ENCODE assay signal across 8 cellular contexts in genomic region chr16:69133555-69133954, GRCh38. TPM values are rescaled to one million over a fixed set of nuclear protein-coding genes. Genes with fewer than 3 reads are reported as not detected.
A peak's percentile ranks its signal among the peaks of the same experiment; 100 is the strongest.
DNase-seq lines count a peak whose midpoint lies in the region; ATAC-seq, FAIRE-seq and TF ChIP-seq lines count a peak whose summit lies in the region.

No MANE protein-coding gene starts in this region.

- CTCF ChIA-PET in GM12878 (lab: Yijun Ruan, JAX): interaction anchor here (0.9 to 3.1 kb wide), 8 partner anchors 8 to 231 kb away, joined by 3 to 15 read pairs (median 4); no protein-coding TSS in a partner anchor

- H3K9ac ChIP-seq in GM12878 (ENCODE audit: control insufficient read depth, insufficient read depth, low read length) (peak overlapping the region; percentile 87), mesendoderm (ENCODE audit: low read length) (peak overlapping the region; percentile 92)

- peak overlapping the region; percentile 86 for H3K27ac Mint-ChIP-seq in HFFc6

- TF ChIP-seq EP300 in GM12878 (IDR thresholded peaks at IDR 0.05; ENCODE audit: borderline replicate concordance in 1 of 2, control insufficient read depth in 1 of 2, low read depth in 2 of 2, low read length in 2 of 2): no peak

- FAIRE-seq in GM12878 (lab: Jason Lieb, UNC): no peak

- no peak for TF ChIP-seq RAD21 in GM12878 (IDR thresholded peaks at IDR 0.05; ENCODE audit: insufficient read depth, low read depth, low read length)

- H2BK120ac ChIP-seq in mesendoderm (ENCODE audit: low read depth, low read length): no peak overlapping the region

- peak overlapping the region; percentile 92 for H3K4me2 ChIP-seq in GM12878 (ENCODE audit: control insufficient read depth, insufficient read depth)
- H3K4me2 ChIP-seq in mesendoderm (ENCODE audit: low read length): peak overlapping the region; percentile 49

- RAD21 ChIA-PET in GM12878 (lab: Charles Lee; ENCODE audit: unreplicated experiment): interaction anchor here (0.6 to 1.5 kb wide), 3 partner anchors 9 to 76 kb away, joined by 3 to 4 read pairs (median 4); no protein-coding TSS in a partner anchor

- peaks cover 21% of the 10 kb centered on the region for H3K79me1 ChIP-seq in mesendoderm (ENCODE audit: low read length)

- peak overlapping the region; percentile 95 for H3K4me3 ChIP-seq in GM12878
- H3K4me3 ChIP-seq in mesendoderm (ENCODE audit: low read length): peak overlapping the region; percentile 87

- H4K8ac ChIP-seq in mesendoderm (ENCODE audit: low read depth, low read length): no peak overlapping the region

- WGBS in GM12878 (ENCODE audit: insufficient coverage, insufficient replicate concordance, low lambda C conversion rate, missing lambda C conversion rate): 0% methylated on average over 1 of the region's 1 CpG
- WGBS in mesendoderm (ENCODE audit: extremely low coverage, insufficient coverage, low lambda C conversion rate): no CpG with 5 or more reads among the region's 1 CpG

- no peak for DNase-seq in HFFc6
- no peak for DNase-seq in GM12878 (ENCODE audit: low read depth, low spot score)
- DNase-seq in mesendoderm: no peak
- DNase-seq in Ammon's horn (ENCODE audit: low spot score): no peak
- DNase-seq in NCI-H345 treated with DMSO at 0.1 percent for 48 hours (lab: John Stamatoyannopoulos, UW; ENCODE audit: unreplicated experiment): no peak

- no peak overlapping the region for H4K5ac ChIP-seq in mesendoderm (ENCODE audit: low read length)

- no peak overlapping the region for H2BK15ac ChIP-seq in mesendoderm (replicated peaks; ENCODE audit: low read depth)

- SMC1A ChIA-PET in GM12878 (lab: Charles Lee; ENCODE audit: uncharacterized antibody, unreplicated experiment): interaction anchor here (0.8 to 1.6 kb wide), 7 partner anchors 8 to 233 kb away, joined by 3 to 11 read pairs (median 3); no protein-coding TSS in a partner anchor

- H3K36me3 Mint-ChIP-seq in HFFc6 (ENCODE audit: low read depth): peaks cover 34% of the 10 kb centered on the region; the same call in 1 of the 2 replicates

- no peak overlapping the region for H3K4ac ChIP-seq in mesendoderm (ENCODE audit: low read depth, low read length)

- no peak overlapping the region for H2BK5ac ChIP-seq in mesendoderm (ENCODE audit: low read length)

- H3K23ac ChIP-seq in mesendoderm (ENCODE audit: low read length): no peak overlapping the region

- no peak for TF ChIP-seq POLR2A in GM12878 (IDR thresholded peaks at IDR 0.05; ENCODE audit: low read depth, low read length)

- no peak overlapping the region for H2AK5ac ChIP-seq in mesendoderm (ENCODE audit: low read length)

- TF ChIP-seq CTCF in 22Rv1 (IDR thresholded peaks at IDR 0.05) (no peak), HFFc6 (IDR thresholded peaks at IDR 0.05) (no peak), GM12878 (IDR thresholded peaks at IDR 0.05 in 2 of 3, conservative IDR thresholded peaks at IDR 0.05 in 1 of 3; ENCODE audit: control insufficient read depth in 2 of 3, extremely low read depth in 1 of 3, insufficient read depth in 1 of 3, low read depth in 3 of 3, low read length in 3 of 3) (no peak)

- H3K27me3 ChIP-seq in GM12878 (replicated peaks in 1 of 2; ENCODE audit: control insufficient read depth in 2 of 2, insufficient read depth in 2 of 2, low read length in 1 of 2) (no peaks in the 10 kb centered on the region), mesendoderm (ENCODE audit: insufficient read depth, low read length, poor library complexity) (no peaks in the 10 kb centered on the region)

- H3K4me3 Mint-ChIP-seq in HFFc6: peak overlapping the region; percentile 99

- H3K79me2 ChIP-seq in GM12878 (ENCODE audit: control insufficient read depth, insufficient read depth, low read length) (peaks cover 77% of the 10 kb centered on the region), mesendoderm (ENCODE audit: control insufficient read depth, insufficient read depth, low read length) (peaks cover 64% of the 10 kb centered on the region)

- H3K9me3 Mint-ChIP-seq in HFFc6: no peaks in the 10 kb centered on the region

- H3K56ac ChIP-seq in mesendoderm (ENCODE audit: low read length): peak overlapping the region; percentile 92

- H3K4me1 ChIP-seq in GM12878 (ENCODE audit: control insufficient read depth, insufficient read depth, low read length): peaks cover 2% of the 10 kb centered on the region; the same call in 1 of the 2 replicates
- peaks cover 10% of the 10 kb centered on the region for H3K4me1 ChIP-seq in mesendoderm (ENCODE audit: control insufficient read depth, low read depth, low read length)

- intact Hi-C loops in GM12878 (cut with micrococcal nuclease; ENCODE audit: unreplicated experiment): no loop called here

- no peak overlapping the region for H3K18ac ChIP-seq in mesendoderm (ENCODE audit: low read length)

- peaks cover 2% of the 10 kb centered on the region; the same call in 1 of the 2 replicates for H3K27me3 Mint-ChIP-seq in HFFc6 (ENCODE audit: insufficient read depth)

- in situ Hi-C loops in GM12878 (cut with MboI): no loop called here

- H3K9me3 ChIP-seq in GM12878 (replicated peaks; ENCODE audit: control insufficient read depth, insufficient read depth, low read length): no peaks in the 10 kb centered on the region

- BruUV-seq in GM12878 (replicated peaks; lab: Mats Ljungman, UMichigan): no TSS peak

- peaks cover 50% of the 10 kb centered on the region for H3K4me1 Mint-ChIP-seq in HFFc6 (ENCODE audit: low read depth)

- no peak overlapping the region for H2AFZ ChIP-seq in GM12878 (ENCODE audit: control insufficient read depth, low read depth, low read length)

- ATAC-seq in GM12878: no peak
- ATAC-seq in HG02588 (IDR thresholded peaks at IDR 0.05; ENCODE audit: unreplicated experiment): no peak
- no peak for ATAC-seq in HG03565 (IDR thresholded peaks at IDR 0.05; ENCODE audit: unreplicated experiment)

- H4K20me1 ChIP-seq in GM12878 (ENCODE audit: control insufficient read depth, insufficient read depth): no peaks in the 10 kb centered on the region

- H3K27ac ChIP-seq in 22Rv1 (0 out of 2 replicates have a peak overlapping the region, but pooled peaks have one; percentile 84), GM12878 (ENCODE audit: control insufficient read depth, insufficient read depth) (peak overlapping the region; percentile 96), mesendoderm (ENCODE audit: low read depth, low read length) (no peak overlapping the region)

- H3K36me3 ChIP-seq in GM12878 (ENCODE audit: control insufficient read depth in 2 of 2, insufficient read depth in 2 of 2, low read length in 1 of 2): peaks cover 5 to 8% of the 10 kb centered on the region in 2 experiments; a peak in 3 of 4 replicates
- H3K36me3 ChIP-seq in mesendoderm (ENCODE audit: control insufficient read depth, insufficient read depth, low read length): peaks cover 8% of the 10 kb centered on the region

- POLR2A ChIA-PET in GM12878 (lab: Charles Lee): interaction anchor here (0.5 to 1.6 kb wide), 4 partner anchors 9 to 245 kb away, joined by 3 to 11 read pairs (median 5); no protein-coding TSS in a partner anchor

RNA-seq across cellular contexts. Expression of gene UTP4, which starts 1.1 kb away (rescaled TPM):
- 10 to 100 TPM; 64.1 to 82.4 (median 69.6) TPM for total RNA-seq in HFFc6 (2021; fragmentation: NEBNext Ultra II Directional; extraction: Animal tissue kit (Norgen Biotek cat#: 25700))
- total RNA-seq in GM12878 (2013; cell fraction: nucleolus; rRNA removed): 38.2 and 39.3 TPM in 2 replicates
- total RNA-seq in GM12878 (2014; rRNA removed): 32.4 and 34.6 TPM in 2 replicates
- 30.9 and 32.5 TPM in 2 replicates for total RNA-seq in GM12878 (2014; rRNA removed; fragmentation: Illumina TruSeq; extraction: Trizol)
- 80.9 and 82.2 TPM in 2 replicates for total RNA-seq in GM12878 (2021)
- 37.1 TPM for polyA plus RNA-seq in GM12878 (2011; ENCODE audit: low read depth)
- polyA plus RNA-seq in GM12878 (2011; rRNA removed): 84.0 and 101 TPM in 2 replicates
- polyA plus RNA-seq in GM12878 (2011; cell fraction: cytosol; rRNA removed): 78.8 and 86.9 TPM in 2 replicates
- 75.7 and 80.1 TPM in 2 replicates for polyA plus RNA-seq in GM12878 (2011; cell fraction: nucleus; rRNA removed)
- 38.1 and 42.2 TPM in 2 replicates for polyA plus RNA-seq in GM12878 (2012)
- polyA plus RNA-seq in GM12878 (2014; fragmentation: Illumina TruSeq; extraction: Trizol): 97.7 and 111 TPM in 2 replicates
- 10 to 100 TPM; 52.5 to 85.8 TPM for polyA plus RNA-seq in GM12878 (2014; fragmentation: Nextera tagmentation; extraction: Ambion mirVana)
- 67.5 and 73.4 TPM in 2 replicates for polyA plus RNA-seq in GM12878 (2014; rRNA removed)
- polyA plus RNA-seq in GM12878 (2016; fragmentation: Nextera tagmentation; extraction: Ambion mirVana): 100 to 1,000 TPM; 126 to 131 TPM
- 133 and 164 TPM in 2 replicates for polyA minus RNA-seq in GM12878 (2011; rRNA and poly(A)+ RNA removed)
- 25.5 and 45.0 TPM in 2 replicates for polyA minus RNA-seq in GM12878 (2011; cell fraction: cytosol; rRNA and poly(A)+ RNA removed)
- polyA minus RNA-seq in GM12878 (2011; cell fraction: nucleus; rRNA and poly(A)+ RNA removed): 21.5 and 43.9 TPM in 2 replicates
- polyA plus RNA-seq in mesendoderm (2013, experiment 1 of 2): 80.1 TPM
- 82.8 TPM for polyA plus RNA-seq in mesendoderm (2013, experiment 2 of 2)

RNA-seq across cellular contexts. Expression of gene CHTF8, which starts 1.2 kb away (rescaled TPM):
- total RNA-seq in HFFc6 (2021; fragmentation: NEBNext Ultra II Directional; extraction: Animal tissue kit (Norgen Biotek cat#: 25700)): 100 to 1,000 TPM; 103 to 149 (median 125) TPM
- total RNA-seq in GM12878 (2013; cell fraction: nucleolus; rRNA removed): 47.3 and 60.4 TPM in 2 replicates
- 42.0 and 44.1 TPM in 2 replicates for total RNA-seq in GM12878 (2014; rRNA removed)
- total RNA-seq in GM12878 (2014; rRNA removed; fragmentation: Illumina TruSeq; extraction: Trizol): 91.6 and 93.4 TPM in 2 replicates
- total RNA-seq in GM12878 (2021): 130 and 133 TPM in 2 replicates
- polyA plus RNA-seq in GM12878 (2011; ENCODE audit: low read depth): 55.6 TPM
- polyA plus RNA-seq in GM12878 (2011; rRNA removed): 78.0 and 121 TPM in 2 replicates
- polyA plus RNA-seq in GM12878 (2011; cell fraction: cytosol; rRNA removed): 164 and 178 TPM in 2 replicates
- 64.6 and 64.7 TPM in 2 replicates for polyA plus RNA-seq in GM12878 (2011; cell fraction: nucleus; rRNA removed)
- polyA plus RNA-seq in GM12878 (2012): 67.6 and 70.3 TPM in 2 replicates
- 136 and 159 TPM in 2 replicates for polyA plus RNA-seq in GM12878 (2014; fragmentation: Illumina TruSeq; extraction: Trizol)
- 10 to 100 TPM; 18.5 to 52.7 TPM for polyA plus RNA-seq in GM12878 (2014; fragmentation: Nextera tagmentation; extraction: Ambion mirVana)
- polyA plus RNA-seq in GM12878 (2014; rRNA removed): 146 and 153 TPM in 2 replicates
- 100 to 1,000 TPM; 101 to 103 TPM for polyA plus RNA-seq in GM12878 (2016; fragmentation: Nextera tagmentation; extraction: Ambion mirVana)
- 65.8 and 129 TPM in 2 replicates for polyA minus RNA-seq in GM12878 (2011; rRNA and poly(A)+ RNA removed)
- polyA minus RNA-seq in GM12878 (2011; cell fraction: cytosol; rRNA and poly(A)+ RNA removed): 37.8 and 41.9 TPM in 2 replicates
- polyA minus RNA-seq in GM12878 (2011; cell fraction: nucleus; rRNA and poly(A)+ RNA removed): 14.6 and 21.5 TPM in 2 replicates
- polyA plus RNA-seq in mesendoderm (2013, experiment 1 of 2): 88.0 TPM
- 89.9 TPM for polyA plus RNA-seq in mesendoderm (2013, experiment 2 of 2)

RNA-seq across cellular contexts. Expression of gene HAS3, which starts 28.1 kb away (rescaled TPM):
- total RNA-seq in HFFc6 (2021; fragmentation: NEBNext Ultra II Directional; extraction: Animal tissue kit (Norgen Biotek cat#: 25700)): 1 to 10 TPM; 1.5 to 2.1 (median 1.5) TPM
- 0.51 and 0.84 TPM in 2 replicates for total RNA-seq in GM12878 (2013; cell fraction: nucleolus; rRNA removed)
- total RNA-seq in GM12878 (2014; rRNA removed) (0.06 TPM in 1 of 2 replicates, not detected in the other), GM12878 (2014; rRNA removed; fragmentation: Illumina TruSeq; extraction: Trizol) (0.05 and 0.13 TPM in 2 replicates), GM12878 (2021) (0.32 and 0.56 TPM in 2 replicates)
- polyA plus RNA-seq in GM12878 (2011; ENCODE audit: low read depth): 0.21 TPM
- polyA plus RNA-seq in GM12878 (2011; rRNA removed) (0.22 TPM in 2 replicates), GM12878 (2014; fragmentation: Illumina TruSeq; extraction: Trizol) (0.16 and 0.19 TPM in 2 replicates), GM12878 (2014; fragmentation: Nextera tagmentation; extraction: Ambion mirVana) (under 1 TPM in 1 of 2 experiments, not detected in 1; 0.09 TPM), GM12878 (2014; rRNA removed) (0.18 and 0.36 TPM in 2 replicates), GM12878 (2016; fragmentation: Nextera tagmentation; extraction: Ambion mirVana) (under 1 TPM in 1 of 2 experiments, not detected in 1; 0.48 TPM)
- 0.19 and 0.25 TPM in 2 replicates for polyA plus RNA-seq in GM12878 (2011; cell fraction: cytosol; rRNA removed)
- 0.60 and 0.82 TPM in 2 replicates for polyA plus RNA-seq in GM12878 (2011; cell fraction: nucleus; rRNA removed)
- 0.12 and 0.17 TPM in 2 replicates for polyA plus RNA-seq in GM12878 (2012)
- 0.15 and 0.46 TPM in 2 replicates for polyA minus RNA-seq in GM12878 (2011; rRNA and poly(A)+ RNA removed)
- 0.40 TPM in 1 of 2 replicates, not detected in the other for polyA minus RNA-seq in GM12878 (2011; cell fraction: cytosol; rRNA and poly(A)+ RNA removed)
- polyA minus RNA-seq in GM12878 (2011; cell fraction: nucleus; rRNA and poly(A)+ RNA removed): 0.19 and 0.24 TPM in 2 replicates
- 12.0 TPM for polyA plus RNA-seq in mesendoderm (2013, experiment 1 of 2)
- polyA plus RNA-seq in mesendoderm (2013, experiment 2 of 2): 11.5 TPM

RNA-seq across cellular contexts. Expression of gene SNTB2, which starts 53.4 kb away (rescaled TPM):
- 10 to 100 TPM; 52.0 to 64.8 (median 58.6) TPM for total RNA-seq in HFFc6 (2021; fragmentation: NEBNext Ultra II Directional; extraction: Animal tissue kit (Norgen Biotek cat#: 25700))
- total RNA-seq in GM12878 (2013; cell fraction: nucleolus; rRNA removed): 4.0 and 5.5 TPM in 2 replicates
- 5.2 and 6.9 TPM in 2 replicates for total RNA-seq in GM12878 (2014; rRNA removed)
- 4.8 and 5.5 TPM in 2 replicates for total RNA-seq in GM12878 (2014; rRNA removed; fragmentation: Illumina TruSeq; extraction: Trizol)
- total RNA-seq in GM12878 (2021): 12.7 and 15.7 TPM in 2 replicates
- 1.5 TPM for polyA plus RNA-seq in GM12878 (2011; ENCODE audit: low read depth)
- 6.6 TPM in 2 replicates for polyA plus RNA-seq in GM12878 (2011; rRNA removed)
- 3.8 and 4.3 TPM in 2 replicates for polyA plus RNA-seq in GM12878 (2011; cell fraction: cytosol; rRNA removed)
- polyA plus RNA-seq in GM12878 (2011; cell fraction: nucleus; rRNA removed): 7.3 and 7.5 TPM in 2 replicates
- polyA plus RNA-seq in GM12878 (2012): 1.9 and 2.6 TPM in 2 replicates
- polyA plus RNA-seq in GM12878 (2014; fragmentation: Illumina TruSeq; extraction: Trizol): 4.7 and 4.8 TPM in 2 replicates
- polyA plus RNA-seq in GM12878 (2014; fragmentation: Nextera tagmentation; extraction: Ambion mirVana): 1 to 10 TPM; 1.2 to 1.4 TPM
- polyA plus RNA-seq in GM12878 (2014; rRNA removed): 6.5 and 7.9 TPM in 2 replicates
- polyA plus RNA-seq in GM12878 (2016; fragmentation: Nextera tagmentation; extraction: Ambion mirVana): 1 to 10 TPM; 1.3 to 2.2 TPM
- polyA minus RNA-seq in GM12878 (2011; rRNA and poly(A)+ RNA removed): 6.2 and 7.2 TPM in 2 replicates
- 7.0 and 7.4 TPM in 2 replicates for polyA minus RNA-seq in GM12878 (2011; cell fraction: cytosol; rRNA and poly(A)+ RNA removed)
- polyA minus RNA-seq in GM12878 (2011; cell fraction: nucleus; rRNA and poly(A)+ RNA removed): 6.0 and 7.0 TPM in 2 replicates
- 5.2 TPM for polyA plus RNA-seq in mesendoderm (2013, experiment 1 of 2)
- polyA plus RNA-seq in mesendoderm (2013, experiment 2 of 2): 5.2 TPM
